In the genomic region with DNA sequence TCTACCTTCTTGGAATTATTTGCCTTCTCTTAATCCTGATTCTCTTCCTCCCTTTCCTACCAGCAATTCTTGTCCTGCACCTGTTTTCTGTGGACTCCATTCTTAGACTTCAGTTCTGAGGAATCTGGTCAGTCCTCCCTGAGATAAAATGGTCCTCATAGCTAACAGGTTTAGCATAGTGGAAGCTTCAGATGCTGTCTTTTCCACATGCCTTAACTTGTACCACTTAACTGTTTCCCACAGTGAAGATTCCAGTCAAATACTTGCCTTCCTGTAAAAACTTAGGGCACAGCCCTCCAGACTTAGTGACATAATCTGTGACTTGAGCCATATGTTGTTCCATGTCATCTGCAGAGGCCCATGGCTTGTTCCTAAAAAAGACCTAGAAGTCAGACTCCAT, we compare ENCODE assay signal across 27 cellular contexts.
"Had no signal": no experiment of that assay in that cellular context is flagged by ENCODE, and none has a peak within 500 bp of the region (broad histone marks: within the 10 kb centered on the region; RNA-seq: fewer than 3 reads in every experiment).

No MANE protein-coding gene starts in this region.

- H3K4me2 ChIP-seq: SK-N-SH had no signal

- H3K36me3 Mint-ChIP-seq: activated CD4-positive, alpha-beta memory T cell treated with anti-CD3 and anti-CD28 coated beads for 36 hours; brain had no signal

- FAIRE-seq: astrocyte had no signal

- DNase-seq: activated CD4-positive, alpha-beta memory T cell treated with anti-CD3 and anti-CD28 coated beads for 36 hours; activated CD4-positive, alpha-beta T cell treated with anti-CD3 and anti-CD28 coated beads for 48 hours; activated CD4-positive, CD25-positive, alpha-beta regulatory T cell treated with anti-CD3 and anti-CD28 coated beads, Interleukin-2, amount 50 U/mL, for 72 hours; activated CD8-positive, alpha-beta memory T cell treated with anti-CD3 and anti-CD28 coated beads for 24 hours; activated effector memory CD4-positive, alpha-beta T cell treated with anti-CD3 and anti-CD28 coated beads, Interleukin-2, amount 50 U/mL, for 16 hours; activated naive CD4-positive, alpha-beta T cell treated with anti-CD3 and anti-CD28 coated beads for 36 hours; activated T-cell treated with anti-CD3 and anti-CD28 coated beads, Interleukin-2, amount 50 U/mL, for 4 hours; amygdala; Kasumi-1; KBM-7; NCI-H1048; NCI-H146; NCI-H187 treated with DMSO at 0.1 percent for 48 hours; NCI-H2081 treated with DMSO at 0.1 percent for 48 hours; NCI-H526; NCI-H774; NK-92 treated with Interleukin-12 subunit alpha and Interleukin-12 subunit beta, amount 100 ng/mL, for 24 hours; OCI-M1; RPMI8226; SK-N-SH had no signal

- H3K4me3 ChIP-seq: cardiac muscle cell, SJCRH30 had no signal

- H3K9ac ChIP-seq: SK-N-SH had no signal

- ATAC-seq: activated T-cell treated with anti-CD3 and anti-CD28 coated beads, Interleukin-2, amount 50 U/mL, for 4 hours; Panc1; Right ventricle myocardium inferior had no signal

- H3K4me3 Mint-ChIP-seq: activated CD4-positive, alpha-beta memory T cell treated with anti-CD3 and anti-CD28 coated beads for 36 hours; activated naive CD4-positive, alpha-beta T cell treated with anti-CD3 and anti-CD28 coated beads for 36 hours; activated naive CD8-positive, alpha-beta T cell; activated T-cell treated with anti-CD3 and anti-CD28 coated beads, Interleukin-2, amount 50 U/mL, for 4 hours; brain had no signal

- H3K27ac ChIP-seq: cardiac muscle cell, SJCRH30 had no signal

- H3K27me3 Mint-ChIP-seq: activated CD4-positive, alpha-beta memory T cell treated with anti-CD3 and anti-CD28 coated beads for 36 hours; activated naive CD8-positive, alpha-beta T cell; brain had no signal

- H3K36me3 ChIP-seq: cardiac muscle cell, SJCRH30 had no signal

- H3K27ac Mint-ChIP-seq: activated CD4-positive, alpha-beta memory T cell treated with anti-CD3 and anti-CD28 coated beads for 36 hours; activated naive CD4-positive, alpha-beta T cell treated with anti-CD3 and anti-CD28 coated beads for 36 hours; activated naive CD8-positive, alpha-beta T cell; brain had no signal

- H3K9me3 Mint-ChIP-seq: activated CD4-positive, alpha-beta memory T cell treated with anti-CD3 and anti-CD28 coated beads for 36 hours; activated naive CD4-positive, alpha-beta T cell treated with anti-CD3 and anti-CD28 coated beads for 36 hours; activated T-cell treated with anti-CD3 and anti-CD28 coated beads, Interleukin-2, amount 50 U/mL, for 4 hours had no signal

- H3K9me3 ChIP-seq: SJCRH30, SK-N-SH had no signal

- H3K27me3 ChIP-seq: cardiac muscle cell, SJCRH30 had no signal
